ENCODE assay signal across 9 cellular contexts in genomic region chr5:7261049-7261448, GRCh38.
DNase-seq lines count a peak whose midpoint lies in the region; ATAC-seq and TF ChIP-seq lines count a peak whose summit lies in the region.
"Had no signal": no experiment of that assay in that cellular context is flagged by ENCODE, and none has a peak within 500 bp of the region (broad histone marks: within the 10 kb centered on the region; RNA-seq: fewer than 3 reads in every experiment).

No MANE protein-coding gene starts in this region.

- peak; percentile 59 for TF ChIP-seq CTCF in Loucy (conservative IDR thresholded peaks at IDR 0.05; ENCODE audit: low read length)
- TF ChIP-seq CTCF in vagina (IDR thresholded peaks at IDR 0.05): peak in 2 of 3 experiments; percentile 32 to 64

- H3K9me3 ChIP-seq in ES-I3 (ENCODE audit: control insufficient read depth, insufficient read depth, low read length): no peaks in the 10 kb centered on the region
- H3K9me3 ChIP-seq in Loucy (ENCODE audit: insufficient read depth, low read depth, low read length): no peaks in the 10 kb centered on the region
- H3K9me3 ChIP-seq in iPS-15b (ENCODE audit: control insufficient read depth, insufficient read depth, low read length): no peaks in the 10 kb centered on the region
- no peaks in the 10 kb centered on the region for H3K9me3 ChIP-seq in vagina

- H3K9ac ChIP-seq in ES-I3 (ENCODE audit: low read depth, low read length): peak overlapping the region; percentile 41
- H3K9ac ChIP-seq in Loucy (ENCODE audit: low read depth, low read length, poor library complexity, severe bottlenecking): no peak overlapping the region
- peak overlapping the region; percentile 28 for H3K9ac ChIP-seq in iPS-15b (ENCODE audit: low read depth, low read length)

- no peak overlapping the region for H3K4me3 ChIP-seq in Loucy (ENCODE audit: low read length, poor library complexity, severe bottlenecking)
- H3K4me3 ChIP-seq in iPS-15b (ENCODE audit: low read depth, low read length): peak overlapping the region; percentile 24
- no peak overlapping the region for H3K4me3 ChIP-seq in vagina

- ATAC-seq in HG03097 (IDR thresholded peaks at IDR 0.05; ENCODE audit: low FRiP score, unreplicated experiment) (no peak), GM18517 (IDR thresholded peaks at IDR 0.05; ENCODE audit: unreplicated experiment) (no peak)

- H3K36me3 ChIP-seq in ES-I3 (ENCODE audit: insufficient read depth, low read length) (no peaks in the 10 kb centered on the region; the same call in 1 of the 2 replicates), Loucy (ENCODE audit: insufficient read depth, low read length) (no peaks in the 10 kb centered on the region), iPS-15b (ENCODE audit: control insufficient read depth, insufficient read depth, low read length) (peaks cover 3% of the 10 kb centered on the region), vagina (no peaks in the 10 kb centered on the region)

- no peaks in the 10 kb centered on the region for H3F3A ChIP-seq in Loucy (ENCODE audit: low read depth)

- H3K9me2 ChIP-seq in Loucy (replicated peaks; ENCODE audit: low read depth, low read length): no peaks in the 10 kb centered on the region

- no peaks in the 10 kb centered on the region for H3K79me2 ChIP-seq in Loucy (ENCODE audit: insufficient read depth, low read length)

- H3K4me2 ChIP-seq in Loucy (ENCODE audit: low read depth, low read length, poor library complexity, severe bottlenecking): no peak overlapping the region

- H2AFZ ChIP-seq in Loucy (ENCODE audit: low read length): no peak overlapping the region

- H3K27me3 ChIP-seq in Loucy (ENCODE audit: insufficient read depth, low read length, poor library complexity, severe bottlenecking): no peaks in the 10 kb centered on the region
- no peaks in the 10 kb centered on the region for H3K27me3 ChIP-seq in iPS-15b (ENCODE audit: control insufficient read depth, insufficient read depth, low read length)
- H3K27me3 ChIP-seq in vagina: no peaks in the 10 kb centered on the region

- no peaks in the 10 kb centered on the region for H4K20me1 ChIP-seq in Loucy (ENCODE audit: insufficient read depth, low read length, poor library complexity, severe bottlenecking)

- no peak overlapping the region for H3K27ac ChIP-seq in vagina

- no peak for TF ChIP-seq POLR2A in vagina (IDR thresholded peaks at IDR 0.05)

- DNase-seq in SK-N-DZ (ENCODE audit: low spot score): peak; percentile 27
- DNase-seq in vagina (ENCODE audit: extremely low spot score in 2 of 2): no peak
- DNase-seq in posterior vena cava (ENCODE audit: low spot score): no peak
- DNase-seq: activated B cell treated with CpG ODN at 0.5 μM for 24 hours had no signal

- no peaks in the 10 kb centered on the region; the same call in 1 of the 2 replicates for H3K4me1 ChIP-seq in ES-I3 (ENCODE audit: insufficient read depth, low read length)
- H3K4me1 ChIP-seq in Loucy (ENCODE audit: insufficient read depth, low read length, poor library complexity, severe bottlenecking): no peaks in the 10 kb centered on the region
- H3K4me1 ChIP-seq in iPS-15b (ENCODE audit: control insufficient read depth, insufficient read depth, low read length): peaks cover 14% of the 10 kb centered on the region
- no peaks in the 10 kb centered on the region for H3K4me1 ChIP-seq in vagina

- intact Hi-C loops in vagina (cut with DNase I) (no loop called here), posterior vena cava (cut with DNase I) (no loop called here)
